Comparison of ENCODE assay signal across 24 cellular contexts in the genomic region with DNA sequence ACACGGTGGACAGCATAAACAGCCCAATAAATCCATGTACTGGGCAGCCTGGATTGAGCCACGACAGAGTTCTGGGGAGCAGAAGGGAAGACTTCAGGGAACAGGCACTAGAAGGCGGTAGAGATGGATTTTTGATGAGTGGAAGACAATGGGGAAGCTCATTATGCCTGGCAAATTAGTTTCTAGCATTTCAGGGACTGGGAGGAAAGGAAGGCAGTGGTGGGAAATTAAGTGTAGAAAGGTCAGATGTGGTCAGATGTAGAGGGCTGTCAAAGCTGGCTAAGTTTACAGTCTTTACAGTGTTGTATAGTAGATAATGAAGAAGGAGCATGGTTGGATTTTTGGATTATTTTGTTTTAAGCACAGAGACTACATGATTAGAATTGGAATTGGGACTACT. TPM values are rescaled to one million over a fixed set of nuclear protein-coding genes. Genes with fewer than 3 reads are reported as not detected.
DNase-seq lines count a peak whose midpoint lies in the region; ATAC-seq, FAIRE-seq and TF ChIP-seq lines count a peak whose summit lies in the region.
"Had no signal": no experiment of that assay in that cellular context is flagged by ENCODE, and none has a peak within 500 bp of the region (broad histone marks: within the 10 kb centered on the region; RNA-seq: fewer than 3 reads in every experiment).

No MANE protein-coding gene starts in this region.

- H3K4me1 ChIP-seq in DND-41 (ENCODE audit: insufficient read depth, low read length): peaks cover 49% of the 10 kb centered on the region
- H3K4me1 ChIP-seq: BLaER1 had no signal

- peaks cover 95% of the 10 kb centered on the region for H3K4me1 Mint-ChIP-seq in brain
- peaks cover 81% of the 10 kb centered on the region for H3K4me1 Mint-ChIP-seq in nephron

- peaks cover 34% of the 10 kb centered on the region for H3K36me3 ChIP-seq in DND-41 (ENCODE audit: insufficient read depth, low read length)
- H3K36me3 ChIP-seq: ascending aorta, BLaER1, ovary, SJSA1, upper lobe of left lung had no signal

- no peak for DNase-seq in DND-41
- peak; percentile 51 for DNase-seq in KBM-7
- no peak for DNase-seq in GM12891 (ENCODE audit: insufficient read length, low spot score)
- DNase-seq: activated effector memory CD4-positive, alpha-beta T cell treated with Interleukin-2 at 50 U/mL for 16 hours; activated naive CD8-positive, alpha-beta T cell treated with anti-CD3 and anti-CD28 coated beads, Interleukin-2, amount 10 ng/mL, durations not matched to agents 7 days and 5 days; activated T-cell treated with anti-CD3 and anti-CD28 coated beads for 4 hours; Caco-2; cortex of kidney; NCI-H1105; NCI-H2081 treated with DMSO at 0.1 percent for 48 hours; NCI-H345; NCI-H774; ovary; right cardiac atrium; stimulated activated CD4-positive, alpha-beta T cell treated with anti-CD3 and anti-CD28 coated beads, Interleukin-2, amount 100 ng/mL, for 48 hours; upper lobe of left lung had no signal

- H3K27ac Mint-ChIP-seq in brain: peak overlapping the region; percentile 27 to 93 (median 87)
- H3K27ac Mint-ChIP-seq in nephron: peak overlapping the region; percentile 33 to 45 (median 38)
- H3K27ac Mint-ChIP-seq: activated naive CD8-positive, alpha-beta T cell treated with anti-CD3 and anti-CD28 coated beads, Interleukin-2, amount 10 ng/mL, durations not matched to agents 7 days and 5 days; natural killer cell treated with Interleukin-12 subunit alpha and Interleukin-12 subunit beta and Interleukin-15 and Interleukin-18, amount 100 ng/mL, for 72 hours had no signal

- H3K9me3 ChIP-seq in DND-41 (ENCODE audit: insufficient read depth, low read length, severe bottlenecking): no peaks in the 10 kb centered on the region
- H3K9me3 ChIP-seq: ascending aorta, BLaER1, Caco-2, ovary, SJSA1, upper lobe of left lung had no signal

- H3K9me3 Mint-ChIP-seq in brain (peaks cover 0 to 4% (median 0%) of the 10 kb centered on the region in 5 experiments), nephron (no peaks in the 10 kb centered on the region)
- H3K9me3 Mint-ChIP-seq: activated naive CD8-positive, alpha-beta T cell treated with anti-CD3 and anti-CD28 coated beads, Interleukin-2, amount 10 ng/mL, durations not matched to agents 7 days and 5 days had no signal

- H3K27ac ChIP-seq in DND-41 (ENCODE audit: low read length): peak overlapping the region; percentile 46; the same call in 1 of the 2 replicates
- H3K27ac ChIP-seq: ascending aorta, BLaER1, ovary, SJSA1, upper lobe of left lung had no signal

- H3K9ac ChIP-seq in DND-41 (ENCODE audit: low read depth, low read length): no peak overlapping the region
- H3K9ac ChIP-seq: BLaER1 had no signal

- H3K4me3 ChIP-seq in DND-41 (ENCODE audit: low read depth in 1 of 2, low read length in 2 of 2): no peak overlapping the region
- H3K4me3 ChIP-seq: ascending aorta, BLaER1, ovary, SJSA1, upper lobe of left lung had no signal

- TF ChIP-seq POLR2A in GM12891 (IDR thresholded peaks at IDR 0.05; ENCODE audit: low read depth, low read length): no peak

- H3K79me2 ChIP-seq in DND-41 (ENCODE audit: insufficient read depth, low read length): peaks cover 96% of the 10 kb centered on the region

- no peak overlapping the region for H2AFZ ChIP-seq in DND-41 (ENCODE audit: low read depth, low read length)

- H3K4me2 ChIP-seq in DND-41 (ENCODE audit: insufficient read depth, low read length): no peak overlapping the region
- H3K4me2 ChIP-seq: BLaER1 had no signal

- peaks cover 43% of the 10 kb centered on the region for H3K36me3 Mint-ChIP-seq in brain
- no peaks in the 10 kb centered on the region for H3K36me3 Mint-ChIP-seq in nephron (ENCODE audit: low read depth)
- H3K36me3 Mint-ChIP-seq: natural killer cell treated with Interleukin-12 subunit alpha and Interleukin-12 subunit beta and Interleukin-15 and Interleukin-18, amount 100 ng/mL, for 72 hours had no signal

- H3K27me3 Mint-ChIP-seq in brain (no peaks in the 10 kb centered on the region), nephron (ENCODE audit: low read depth) (no peaks in the 10 kb centered on the region)

- in situ Hi-C loops in KBM-7 (cut with MboI; ENCODE audit: low pct_unique_long_range_greater_than_20kb, low sequenced_read_pairs): no loop called here

- FAIRE-seq in GM12891 (lab: Jason Lieb, UNC): no peak

- peak overlapping the region; percentile 30 to 80 (median 71) for H3K4me3 Mint-ChIP-seq in brain
- H3K4me3 Mint-ChIP-seq in nephron: peak overlapping the region in 1 of 3 experiments; percentile 4
- H3K4me3 Mint-ChIP-seq: activated naive CD8-positive, alpha-beta T cell treated with anti-CD3 and anti-CD28 coated beads, Interleukin-2, amount 10 ng/mL, durations not matched to agents 7 days and 5 days; natural killer cell treated with Interleukin-12 subunit alpha and Interleukin-12 subunit beta and Interleukin-15 and Interleukin-18, amount 100 ng/mL, for 72 hours had no signal

- no peaks in the 10 kb centered on the region for H3K27me3 ChIP-seq in DND-41 (ENCODE audit: insufficient read depth, low read length, poor library complexity)
- H3K27me3 ChIP-seq: ascending aorta, BLaER1, ovary, SJSA1, upper lobe of left lung had no signal

- TF ChIP-seq CTCF in DND-41 (IDR thresholded peaks at IDR 0.05; ENCODE audit: borderline replicate concordance, extremely low read depth, low read length, poor library complexity, severe bottlenecking) (peak; percentile 19), brain (conservative IDR thresholded peaks at IDR 0.05) (no peak), nephron (IDR thresholded peaks at IDR 0.05; ENCODE audit: unreplicated experiment in 3 of 3) (no peak)

- no peak for ATAC-seq in DND-41 (ENCODE audit: insufficient read depth, low read depth)
- no peak for ATAC-seq in GM21526 (IDR thresholded peaks at IDR 0.05; ENCODE audit: low FRiP score, unreplicated experiment)
- no peak for ATAC-seq in GM19467 (IDR thresholded peaks at IDR 0.05; ENCODE audit: unreplicated experiment)
- ATAC-seq: natural killer cell treated with Interleukin-12 subunit alpha and Interleukin-12 subunit beta and Interleukin-15 and Interleukin-18, amount 100 ng/mL, for 72 hours; right cardiac atrium had no signal

- H4K20me1 ChIP-seq in DND-41 (ENCODE audit: insufficient read depth, low read length): peaks cover 8% of the 10 kb centered on the region; the same call in 1 of the 2 replicates
- H4K20me1 ChIP-seq: BLaER1 had no signal

TF ChIP-seq in GM12891, 5 proteins besides CTCF, POLR2A, EP300 and RAD21:
- TF ChIP-seq POU2F2 (IDR thresholded peaks at IDR 0.05; ENCODE audit: low read depth, low read length): no peak
- TF ChIP-seq PAX5 (IDR thresholded peaks at IDR 0.05; ENCODE audit: insufficient read depth, low read length, severe bottlenecking): no peak
- TF ChIP-seq TAF1 (IDR thresholded peaks at IDR 0.05; ENCODE audit: low read depth, low read length): no peak
- no peak for TF ChIP-seq POLR2AphosphoS5 (IDR thresholded peaks at IDR 0.05; ENCODE audit: low read depth, low read length)
- no peak for TF ChIP-seq SPI1 (IDR thresholded peaks at IDR 0.05; ENCODE audit: low read depth, low read length)
TF ChIP-seq in GM12891: peak in this region for 0.

RNA-seq across cellular contexts. Expression of gene EGLN3, which starts 9.1 kb away (rescaled TPM):
- polyA plus RNA-seq in brain (ENCODE audit: insufficient read depth, low read depth, low replicate concordance): 23.4 TPM
- 5.0 TPM for polyA plus RNA-seq in GM12891 (2012; ENCODE audit: low read depth, missing spikeins)
